Comparison of ENCODE assay signal across 14 cellular contexts in genomic region chrX:80385651-80386050, GRCh38. TPM values are rescaled to one million over a fixed set of nuclear protein-coding genes. Genes with fewer than 3 reads are reported as not detected.
"Had no signal": no experiment of that assay in that cellular context is flagged by ENCODE, and none has a peak within 500 bp of the region (broad histone marks: within the 10 kb centered on the region; RNA-seq: fewer than 3 reads in every experiment).

No MANE protein-coding gene starts in this region.

RNA-seq across cellular contexts. Expression of gene TENT5D, which starts 34.6 kb away (rescaled TPM):
- total RNA-seq: activated B cell treated with CpG ODN at 0.5 μM for 24 hours; activated CD4-positive, alpha-beta memory T cell treated with anti-CD3 and anti-CD28 coated beads for 36 hours; activated CD4-positive, alpha-beta memory T cell treated with anti-CD3 and anti-CD28 coated beads, Interleukin-2, amount 10 ng/mL, durations not matched to agents 7 days and 5 days; activated CD4-positive, alpha-beta T cell treated with anti-CD3 and anti-CD28 coated beads for 36 hours; activated CD4-positive, alpha-beta T cell treated with anti-CD3 and anti-CD28 coated beads, Interleukin-2, amount 10 ng/mL, durations not matched to agents 24 days and 14 days; activated CD4-positive, alpha-beta T cell treated with anti-CD3 and anti-CD28 coated beads, Interleukin-2, amount 10 ng/mL, durations not matched to agents 7 days and 5 days; activated CD8-positive, alpha-beta memory T cell treated with anti-CD3 and anti-CD28 coated beads for 36 hours; activated CD8-positive, alpha-beta memory T cell treated with anti-CD3 and anti-CD28 coated beads, Interleukin-2, amount 10 ng/mL, durations not matched to agents 7 days and 5 days; activated CD8-positive, alpha-beta T cell treated with anti-CD3 and anti-CD28 coated beads for 36 hours; activated CD8-positive, alpha-beta T cell treated with anti-CD3 and anti-CD28 coated beads, Interleukin-2, amount 10 ng/mL, durations not matched to agents 7 days and 5 days; T-cell; T-helper 1 cell treated with Interleukin-12 subunit alpha and Interleukin-12 subunit beta and Interleukin-4 antibody, amounts not matched to agents 30 ng/mL and 1 ng/mL, for 36 hours; T-helper 17 cell; T-helper 2 cell treated with Interferon-gamma antibody and Interleukin-4, amounts not matched to agents 100 ng/mL and 5 ng/mL, for 36 hours had no signal
